In genomic region chr5:17189381-17190036, GRCh38 we compare ENCODE assay signal across 7 cellular contexts. TPM values are rescaled to one million over a fixed set of nuclear protein-coding genes. Genes with fewer than 3 reads are reported as not detected.
DNase-seq lines count a peak whose midpoint lies in the region; ATAC-seq, FAIRE-seq and TF ChIP-seq lines count a peak whose summit lies in the region.

No MANE protein-coding gene starts in this region.

- H3K4me3 ChIP-seq in K562 (no peak overlapping the region), keratinocyte (ENCODE audit: control insufficient read depth in 2 of 3, extremely low read depth in 1 of 3, insufficient read depth in 2 of 3, low read depth in 1 of 3, low read length in 3 of 3) (no peak overlapping the region)

- no peaks in the 10 kb centered on the region for H3K9me1 ChIP-seq in K562 (ENCODE audit: control insufficient read depth, insufficient read depth, low read length)
- H3K9me1 ChIP-seq in keratinocyte (ENCODE audit: control insufficient read depth, extremely low read depth, insufficient read depth, low read length): no peaks in the 10 kb centered on the region

- no peak overlapping the region for H2AFZ ChIP-seq in K562 (ENCODE audit: low read depth, low read length)
- peak overlapping the region; percentile 64 for H2AFZ ChIP-seq in keratinocyte (ENCODE audit: control insufficient read depth, low read length)

- H3K36me3 ChIP-seq in K562 (ENCODE audit: control insufficient read depth, insufficient read depth, low read length) (no peaks in the 10 kb centered on the region), keratinocyte (ENCODE audit: control insufficient read depth in 2 of 2, extremely low read depth in 1 of 2, insufficient read depth in 2 of 2, low read length in 2 of 2) (no peaks in the 10 kb centered on the region)

- TF ChIP-seq CTCF in GM12874 (IDR thresholded peaks at IDR 0.05; ENCODE audit: insufficient read depth, low read depth, low read length): peak; percentile 70
- peak; percentile 72 to 84 (median 77) for TF ChIP-seq CTCF in K562 (IDR thresholded peaks at IDR 0.05 in 2 of 3, conservative IDR thresholded peaks at IDR 0.05 in 1 of 3; ENCODE audit: insufficient read depth in 2 of 3, low read depth in 1 of 3, low read length in 3 of 3)
- TF ChIP-seq CTCF in keratinocyte (optimal IDR thresholded peaks at IDR 0.05 in 1 of 3, IDR thresholded peaks at IDR 0.05 in 1 of 3, conservative IDR thresholded peaks at IDR 0.05 in 1 of 3; ENCODE audit: extremely low read depth in 1 of 3, insufficient read depth in 2 of 3, low read length in 3 of 3): peak; percentile 75 to 88 (median 82)

- intact Hi-C loops in K562 (cut with micrococcal nuclease): loop anchor here (1.0 to 5.0 kb wide), 3 partner anchors 257 to 702 kb away; no protein-coding TSS in a partner anchor

- H3K27ac ChIP-seq in K562 (ENCODE audit: extremely low read depth, low read depth, low read length) (no peak overlapping the region), keratinocyte (ENCODE audit: control insufficient read depth, insufficient read depth, low read length) (no peak overlapping the region)

- H4K20me1 ChIP-seq in K562 (replicated peaks; ENCODE audit: control insufficient read depth, insufficient read depth, low read length): no peaks in the 10 kb centered on the region; the same call in 1 of the 2 replicates
- H4K20me1 ChIP-seq in keratinocyte (ENCODE audit: control insufficient read depth, extremely low read depth, insufficient read depth, low read length): no peaks in the 10 kb centered on the region

- H3K9ac ChIP-seq in K562 (ENCODE audit: insufficient read depth in 1 of 2, low read depth in 2 of 2, low read length in 2 of 2) (no peak overlapping the region), keratinocyte (ENCODE audit: control insufficient read depth, extremely low read depth, insufficient read depth, low read length) (no peak overlapping the region)

- H3K4me1 ChIP-seq in K562 (replicated peaks in 1 of 2; ENCODE audit: control insufficient read depth in 2 of 2, insufficient read depth in 2 of 2, low read length in 2 of 2) (no peaks in the 10 kb centered on the region), keratinocyte (ENCODE audit: control insufficient read depth, extremely low read depth, insufficient read depth, low read length) (peaks cover 38% of the 10 kb centered on the region)

- H3K27me3 ChIP-seq in K562 (ENCODE audit: control insufficient read depth in 2 of 2, insufficient read depth in 2 of 2, low read length in 2 of 2) (0 out of 5 replicates have a peak, but pooled peaks cover 0 to 5% of the 10 kb centered on the region in 2 experiments), keratinocyte (ENCODE audit: control insufficient read depth, extremely low read depth, insufficient read depth, low read length) (no peaks in the 10 kb centered on the region)

- in situ Hi-C loops in K562 (cut with MboI): loop anchor here (5.0 kb wide), 1 partner anchor 402 kb away; no protein-coding TSS in a partner anchor

- FAIRE-seq in K562 (lab: Jason Lieb, UNC) (peak; percentile 95), keratinocyte (lab: Jason Lieb, UNC) (peak; percentile 32)

- dilution Hi-C loops in keratinocyte (cut with MboI; ENCODE audit: extremely low pct_ligation_motif_present, low sequenced_read_pairs): loop anchor here (10.0 kb wide), 1 partner anchor 395 kb away; no protein-coding TSS in a partner anchor

- H3K9me3 ChIP-seq in K562 (replicated peaks; ENCODE audit: control insufficient read depth, insufficient read depth, low read depth, low read length) (no peaks in the 10 kb centered on the region), keratinocyte (ENCODE audit: control insufficient read depth, low read depth, low read length) (no peaks in the 10 kb centered on the region)

- 4% methylated on average over 13 of the region's 13 CpGs for WGBS in K562 (ENCODE audit: insufficient coverage, low coverage, missing lambda C conversion rate)

- CTCF ChIA-PET in K562 (lab: Yijun Ruan, JAX; ENCODE audit: low intra/inter-chr PET ratio): interaction anchor here (0.6 to 3.1 kb wide), 7 partner anchors 345 to 845 kb away, joined by 3 to 45 read pairs (median 3); no protein-coding TSS in a partner anchor

- BruUV-seq in K562 (replicated peaks; lab: Mats Ljungman, UMichigan): no TSS peak

- no peak for TF ChIP-seq EP300 in K562 (IDR thresholded peaks at IDR 0.05; ENCODE audit: low read length)

- ATAC-seq in HG02798 (IDR thresholded peaks at IDR 0.05; ENCODE audit: poor library complexity, unreplicated experiment) (peak; percentile 76), K562 (peak; percentile 94)

- H3K79me2 ChIP-seq in K562 (ENCODE audit: control insufficient read depth, insufficient read depth, low read length): no peaks in the 10 kb centered on the region
- peaks cover 2% of the 10 kb centered on the region for H3K79me2 ChIP-seq in keratinocyte (ENCODE audit: control insufficient read depth, insufficient read depth, low read length)

- POLR2A ChIA-PET in K562 (lab: Yijun Ruan, JAX): interaction anchor here (1.1 kb wide), 1 partner anchor 98 kb away, joined by 7 read pairs; no protein-coding TSS in a partner anchor

- TF ChIP-seq POLR2A in K562 (conservative IDR thresholded peaks at IDR 0.05): no peak

- H3K4me2 ChIP-seq in K562 (ENCODE audit: insufficient read depth, low read length) (no peak overlapping the region), keratinocyte (ENCODE audit: control insufficient read depth, extremely low read depth, insufficient read depth, low read depth, low read length) (peak overlapping the region; percentile 50)

- DNase-seq in NCI-H2029 treated with DMSO at 0.1 percent for 48 hours (lab: John Stamatoyannopoulos, UW) (peak; percentile 76), T-helper 9 cell (peak; percentile 25), K562 (ENCODE audit: extremely low read depth in 1 of 4, low spot score in 3 of 4) (peak; percentile 54 to 83 (median 67)), keratinocyte (ENCODE audit: low read depth, low spot score) (peak; percentile 45)
- peak; percentile 72 to 80 for DNase-seq in stimulated activated CD4-positive, alpha-beta T cell treated with anti-CD3 and anti-CD28 coated beads, Interleukin-2, amount 100 ng/mL, for 24 hours

- peak; percentile 56 to 76 for TF ChIP-seq RAD21 in K562 (CRISPR knock-in tag; conservative IDR thresholded peaks at IDR 0.05 in 1 of 2, IDR thresholded peaks at IDR 0.05 in 1 of 2)

TF ChIP-seq in K562, 482 proteins besides CTCF, POLR2A, EP300 and RAD21:
- TF ChIP-seq PPARD (CRISPR knock-in tag; IDR thresholded peaks at IDR 0.05) (no peak), SMC3 (conservative IDR thresholded peaks at IDR 0.05; ENCODE audit: insufficient read depth, low read depth, low read length) (peak; percentile 64), RB1 (IDR thresholded peaks at IDR 0.05; ENCODE audit: low read depth) (0 out of 2 replicates have a peak, but pooled peaks have one; percentile 7)
- TF ChIP-seq, protein P1, sequence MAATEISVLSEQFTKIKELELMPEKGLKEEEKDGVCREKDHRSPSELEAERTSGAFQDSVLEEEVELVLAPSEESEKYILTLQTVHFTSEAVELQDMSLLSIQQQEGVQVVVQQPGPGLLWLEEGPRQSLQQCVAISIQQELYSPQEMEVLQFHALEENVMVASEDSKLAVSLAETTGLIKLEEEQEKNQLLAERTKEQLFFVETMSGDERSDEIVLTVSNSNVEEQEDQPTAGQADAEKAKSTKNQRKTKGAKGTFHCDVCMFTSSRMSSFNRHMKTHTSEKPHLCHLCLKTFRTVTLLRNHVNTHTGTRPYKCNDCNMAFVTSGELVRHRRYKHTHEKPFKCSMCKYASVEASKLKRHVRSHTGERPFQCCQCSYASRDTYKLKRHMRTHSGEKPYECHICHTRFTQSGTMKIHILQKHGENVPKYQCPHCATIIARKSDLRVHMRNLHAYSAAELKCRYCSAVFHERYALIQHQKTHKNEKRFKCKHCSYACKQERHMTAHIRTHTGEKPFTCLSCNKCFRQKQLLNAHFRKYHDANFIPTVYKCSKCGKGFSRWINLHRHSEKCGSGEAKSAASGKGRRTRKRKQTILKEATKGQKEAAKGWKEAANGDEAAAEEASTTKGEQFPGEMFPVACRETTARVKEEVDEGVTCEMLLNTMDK (IDR thresholded peaks at IDR 0.05; ENCODE audit: borderline replicate concordance, insufficient read depth, low read depth, low read length, poor library complexity, severe bottlenecking): peak; percentile 25

RNA-seq across cellular contexts. Expression of gene BASP1, which starts 27.9 kb away (rescaled TPM):
- total RNA-seq in K562 (2011; cell fraction: chromatin; rRNA removed; ENCODE audit: low replicate concordance): not detected in 2 replicates
- not detected in 2 replicates for total RNA-seq in K562 (2011; cell fraction: nucleolus; rRNA removed)
- not detected in 2 replicates for total RNA-seq in K562 (2011; cell fraction: nucleoplasm; rRNA removed)
- total RNA-seq in K562 (2014; rRNA removed) (not detected in 2 replicates), K562 (2014; rRNA removed; fragmentation: Illumina TruSeq; extraction: Trizol) (not detected in 2 replicates), K562 (2015; rRNA removed; fragmentation: Illumina TruSeq; extraction: Trizol) (not detected in 2 replicates), K562 (2021) (0.18 and 0.22 TPM in 2 replicates)
- polyA plus RNA-seq in K562 (2011; rRNA removed) (not detected in 2 replicates), K562 (2014; fragmentation: Illumina TruSeq; extraction: Trizol) (0.10 TPM in 1 of 2 replicates, not detected in the other), K562 (2014; fragmentation: Nextera tagmentation; extraction: Ambion mirVana) (not detected), K562 (2014; rRNA removed) (not detected in 2 replicates), keratinocyte (112 to 155 TPM (median 127 TPM) in 3 replicates)
- not detected in 2 replicates for polyA plus RNA-seq in K562 (2011; cell fraction: cytosol; rRNA removed)
- polyA plus RNA-seq in K562 (2011; cell fraction: nucleus; rRNA removed): not detected in 2 replicates
- polyA plus RNA-seq in K562 (2012): not detected in 2 replicates
- not detected in 2 replicates for polyA minus RNA-seq in K562 (2011; rRNA and poly(A)+ RNA removed)
- polyA minus RNA-seq in K562 (2011; cell fraction: cytosol; rRNA and poly(A)+ RNA removed): 1.8 and 4.6 TPM in 2 replicates
- polyA minus RNA-seq in K562 (2011; cell fraction: nucleus; rRNA and poly(A)+ RNA removed): 1.2 TPM in 2 replicates
- polyA plus RNA-seq in keratinocyte (2011; ENCODE audit: low read depth): 7.3 TPM
- 162 and 198 TPM in 2 replicates for polyA plus RNA-seq in keratinocyte (2011; cell fraction: cytosol; rRNA removed)
- 97.7 and 103 TPM in 2 replicates for polyA plus RNA-seq in keratinocyte (2011; cell fraction: nucleus; rRNA removed)
- 62.0 and 137 TPM in 2 replicates for polyA plus RNA-seq in keratinocyte (2012; ENCODE audit: low replicate concordance)
- 12.0 to 36.1 TPM (median 24.9 TPM) in 3 replicates for polyA minus RNA-seq in keratinocyte
- polyA minus RNA-seq in keratinocyte (2011; cell fraction: cytosol; rRNA and poly(A)+ RNA removed): 76.9 TPM
- 19.1 and 25.1 TPM in 2 replicates for polyA minus RNA-seq in keratinocyte (2011; cell fraction: nucleus; rRNA and poly(A)+ RNA removed)

Comparison
In these comparisons a context has a peak if more than half of its experiments do, and no peak if none do; other contexts are left out.
1. DNase-seq: peak in every context shown above with its lines; median percentile 76 in NCI-H2029 treated with DMSO at 0.1 percent for 48 hours; 76 in stimulated activated CD4-positive, alpha-beta T cell treated with anti-CD3 and anti-CD28 coated beads, Interleukin-2, amount 100 ng/mL, for 24 hours; 67 in K562; 45 in keratinocyte; 25 in T-helper 9 cell.
2. RNA of gene BASP1, which starts 27.9 kb away (polyA plus RNA-seq): 7.3 to 198 TPM in keratinocyte; 0.10 TPM in K562; every median in the first group is over 4 times any median in the second.
3. Peak in every context shown above with its lines, with median percentiles within 50 percentile points of each other: CTCF ChIP-seq.